ENCODE assay signal across 16 cellular contexts in genomic region chr11:90364527-90364926, GRCh38.
"Had no signal": no experiment of that assay in that cellular context is flagged by ENCODE, and none has a peak within 500 bp of the region (broad histone marks: within the 10 kb centered on the region; RNA-seq: fewer than 3 reads in every experiment).

No MANE protein-coding gene starts in this region.

- H3K27me3 ChIP-seq: MG63, SJSA1 had no signal

- DNase-seq: KBM-7, MG63, NCI-H1092, NCI-H1436 treated with DMSO at 0.1 percent for 48 hours, NCI-H1694, NCI-H226, NCI-H446, NCI-H510A, NCI-H524 treated with DMSO at 0.1 percent for 48 hours, NCI-H82, Right ventricle myocardium superior, RPMI8226, SIG-M5 had no signal

- H3K27ac ChIP-seq: SJSA1, SK-N-MC had no signal

- FAIRE-seq: RCC 7860 had no signal

- H3K4me3 ChIP-seq: MG63, SJSA1, SK-N-MC had no signal

- H3K9me3 ChIP-seq: MG63, SJSA1 had no signal

- H3K4me1 ChIP-seq: SJSA1 had no signal

- H3K36me3 ChIP-seq: MG63, SJSA1 had no signal
